18 cellular contexts compared by ENCODE assay signal in the genomic region with DNA sequence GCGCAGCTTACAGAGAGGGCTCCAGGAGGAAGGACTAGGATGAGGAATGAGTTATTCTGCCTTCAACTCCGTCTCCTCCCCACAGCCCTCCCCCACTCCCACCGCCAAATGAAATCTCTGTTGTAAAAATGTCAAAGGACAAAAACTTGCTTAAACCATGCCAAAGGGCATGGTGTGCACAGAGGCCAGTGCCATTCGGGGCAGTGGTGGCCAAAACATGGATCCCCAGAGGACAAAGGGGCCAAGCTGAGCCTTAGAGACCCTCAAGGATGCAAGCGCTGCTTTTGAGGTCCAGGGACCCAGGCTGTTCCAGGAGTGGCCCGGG.
"Had no signal": no experiment of that assay in that cellular context is flagged by ENCODE, and none has a peak within 500 bp of the region (broad histone marks: within the 10 kb centered on the region; RNA-seq: fewer than 3 reads in every experiment).

No MANE protein-coding gene starts in this region.

- H3K4me3 ChIP-seq: heart right ventricle, left ventricle myocardium inferior, lung, psoas muscle, spleen, testis, uterus had no signal

- H3K27ac ChIP-seq: heart right ventricle, left ventricle myocardium inferior, neutrophil, psoas muscle, spleen, testis had no signal

- H3K36me3 Mint-ChIP-seq: naive B cell; stimulated activated memory B cell treated with anti-CD40 and anti-IgM and Interleukin-4, amounts not matched to agents 10 μg/mL and 1 μg/mL and 100 μg/mL, for 72 hours; type B pancreatic cell had no signal

- H3K9me3 Mint-ChIP-seq: naive B cell; stimulated activated memory B cell treated with anti-CD40 and anti-IgM and Interleukin-4, amounts not matched to agents 10 μg/mL and 1 μg/mL and 100 μg/mL, for 72 hours; stimulated activated naive CD8-positive, alpha-beta T cell treated with anti-CD3 and anti-CD28 coated beads, Interleukin-15, Interleukin-2, amounts not matched to agents 100 ng/mL and 50 ng/mL, for 24 hours; type B pancreatic cell had no signal

- H3K36me3 ChIP-seq: heart right ventricle, left ventricle myocardium inferior, neutrophil, spleen, uterus had no signal

- DNase-seq: effector memory CD4-positive, alpha-beta T cell; heart right ventricle; left ventricle myocardium inferior; mesendoderm; naive B cell; psoas muscle; retina; spleen; stimulated activated CD4-positive, alpha-beta T cell treated with anti-CD3 and anti-CD28 coated beads, Interleukin-15, amount 100 ng/mL, for 24 hours; stimulated activated CD4-positive, alpha-beta T cell treated with anti-CD3 and anti-CD28 coated beads, Interleukin-1b, Interleukin-23, amount 100 ng/mL, for 48 hours; stimulated activated CD4-positive, alpha-beta T cell treated with anti-CD3 and anti-CD28 coated beads, Interleukin-4, amount 100 ng/mL, for 24 hours; testis; uterus had no signal

- H3K4me3 Mint-ChIP-seq: naive B cell; stimulated activated memory B cell treated with anti-CD40 and anti-IgM and Interleukin-4, amounts not matched to agents 10 μg/mL and 1 μg/mL and 100 μg/mL, for 72 hours; stimulated activated naive CD8-positive, alpha-beta T cell treated with anti-CD3 and anti-CD28 coated beads, Interleukin-15, Interleukin-2, amounts not matched to agents 100 ng/mL and 50 ng/mL, for 24 hours; type B pancreatic cell had no signal

- H3K27me3 ChIP-seq: heart right ventricle, testis, uterus had no signal

- H3K27ac Mint-ChIP-seq: stimulated activated memory B cell treated with anti-CD40 and anti-IgM and Interleukin-4, amounts not matched to agents 10 μg/mL and 1 μg/mL and 100 μg/mL, for 72 hours; stimulated activated naive CD8-positive, alpha-beta T cell treated with anti-CD3 and anti-CD28 coated beads, Interleukin-15, Interleukin-2, amounts not matched to agents 100 ng/mL and 50 ng/mL, for 24 hours; type B pancreatic cell had no signal

- H3K9me3 ChIP-seq: heart right ventricle, left ventricle myocardium inferior, neutrophil, psoas muscle, spleen, testis, uterus had no signal
